ENCODE assay signal across 1 cellular context in the genomic region with DNA sequence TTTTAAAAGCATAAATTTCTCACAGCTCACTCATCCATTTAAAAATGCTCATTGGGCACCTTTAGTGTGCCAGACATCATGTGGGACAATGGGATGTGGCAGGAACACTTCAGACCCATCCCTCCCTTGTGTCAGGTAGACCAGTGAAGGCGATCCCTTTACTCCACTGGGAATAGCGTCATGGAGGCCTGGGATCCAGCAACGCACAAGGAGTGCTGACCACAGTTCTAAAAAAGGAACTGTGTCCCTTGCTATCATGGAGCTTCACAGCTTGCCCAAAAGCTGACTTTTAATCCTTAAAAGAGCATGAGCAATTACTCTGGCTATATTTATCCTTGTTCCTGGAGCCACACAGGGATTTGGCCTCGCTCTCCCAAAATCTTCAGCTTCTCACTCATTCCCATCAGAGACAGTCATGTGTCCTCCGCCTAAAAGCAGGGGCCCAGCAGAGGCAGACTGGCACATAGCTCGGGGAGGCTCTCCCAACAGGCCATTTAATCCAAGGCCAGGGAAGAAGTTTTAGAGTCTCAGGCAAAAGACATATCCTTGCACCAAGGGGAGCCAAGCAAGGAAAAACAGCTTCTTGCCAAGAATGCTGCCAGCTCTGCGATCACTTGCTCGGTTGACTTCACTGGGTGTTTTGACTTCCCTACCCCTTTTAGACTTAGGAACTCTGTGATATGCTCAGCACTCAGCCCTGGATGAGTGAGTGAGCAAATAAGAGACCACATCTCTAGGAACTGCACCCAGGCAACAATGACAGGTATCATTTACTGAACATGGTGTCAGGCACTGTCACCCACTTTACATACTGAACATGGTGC.
TF ChIP-seq lines count a peak whose summit lies in the region.

No MANE protein-coding gene starts in this region.

TF ChIP-seq in IMR-90, 13 proteins besides CTCF, POLR2A, EP300 and RAD21:
- TF ChIP-seq MAFK (IDR thresholded peaks at IDR 0.05; ENCODE audit: low read depth, low read length) (no peak), FOS (IDR thresholded peaks at IDR 0.05; ENCODE audit: low read depth, low read length) (no peak), NFE2L2 (IDR thresholded peaks at IDR 0.05; ENCODE audit: low read depth, low read length) (no peak), RFX5 (IDR thresholded peaks at IDR 0.05; ENCODE audit: low read depth, low read length) (no peak), CEBPB (IDR thresholded peaks at IDR 0.05; ENCODE audit: low read depth, low read length) (no peak), BHLHE40 (IDR thresholded peaks at IDR 0.05; ENCODE audit: low read depth, low read length) (no peak), RCOR1 (IDR thresholded peaks at IDR 0.05; ENCODE audit: insufficient replicate concordance, low read length) (no peak), MAZ (IDR thresholded peaks at IDR 0.05; ENCODE audit: borderline replicate concordance, low read depth, low read length) (no peak)
- TF ChIP-seq, protein P1, sequence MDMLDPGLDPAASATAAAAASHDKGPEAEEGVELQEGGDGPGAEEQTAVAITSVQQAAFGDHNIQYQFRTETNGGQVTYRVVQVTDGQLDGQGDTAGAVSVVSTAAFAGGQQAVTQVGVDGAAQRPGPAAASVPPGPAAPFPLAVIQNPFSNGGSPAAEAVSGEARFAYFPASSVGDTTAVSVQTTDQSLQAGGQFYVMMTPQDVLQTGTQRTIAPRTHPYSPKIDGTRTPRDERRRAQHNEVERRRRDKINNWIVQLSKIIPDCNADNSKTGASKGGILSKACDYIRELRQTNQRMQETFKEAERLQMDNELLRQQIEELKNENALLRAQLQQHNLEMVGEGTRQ (IDR thresholded peaks at IDR 0.05; ENCODE audit: low read depth, low read length) = no peak
